Comparison of ENCODE assay signal across 24 cellular contexts in the genomic region with DNA sequence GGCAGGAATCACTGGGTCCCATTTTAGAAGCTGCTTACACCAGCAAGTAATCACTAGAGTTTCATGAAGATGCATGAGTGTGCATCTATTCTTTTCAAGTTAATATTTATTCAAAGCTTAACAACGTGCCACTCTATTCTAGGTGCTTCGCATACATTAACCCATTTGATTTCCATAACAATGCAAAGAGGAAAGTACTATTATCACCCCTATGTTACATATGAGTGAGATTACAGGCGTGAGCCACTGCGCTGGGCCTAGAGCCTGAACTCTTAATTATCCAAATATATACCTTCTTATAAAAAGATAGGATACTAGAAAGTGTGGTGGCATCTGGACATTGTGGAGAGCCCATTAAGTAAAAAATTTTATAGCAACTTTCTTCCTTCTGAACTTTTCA.
"Had no signal": no experiment of that assay in that cellular context is flagged by ENCODE, and none has a peak within 500 bp of the region (broad histone marks: within the 10 kb centered on the region; RNA-seq: fewer than 3 reads in every experiment).

No MANE protein-coding gene starts in this region.

- H3K27ac ChIP-seq: adrenal gland, breast epithelium, Peyer's patch, SJCRH30, SK-N-MC had no signal

- H3K27ac Mint-ChIP-seq: activated B cell treated with CpG ODN at 0.5 μM for 24 hours; activated CD4-positive, alpha-beta memory T cell treated with anti-CD3 and anti-CD28 coated beads for 36 hours; activated naive CD4-positive, alpha-beta T cell treated with anti-CD3 and anti-CD28 coated beads for 36 hours; activated naive CD4-positive, alpha-beta T cell treated with anti-CD3 and anti-CD28 coated beads, Interleukin-2, amount 50 U/mL, for 72 hours; activated T-helper 1 cell treated with anti-CD3 and anti-CD28 coated beads, Interleukin-12 subunit alpha, Interleukin-12 subunit beta, Interleukin-2, Interleukin-4 antibody, amounts not matched to agents 30 ng/mL and 10 ng/mL and 1 ng/mL, durations not matched to agents 14 hours and 24 hours and 36 hours had no signal

- H3K4me3 ChIP-seq: adrenal gland, body of pancreas, breast epithelium, Peyer's patch, SJCRH30, SK-N-MC had no signal

- H3K4me1 Mint-ChIP-seq: activated B cell treated with CpG ODN at 0.5 μM for 24 hours had no signal

- ATAC-seq: activated naive CD4-positive, alpha-beta T cell treated with anti-CD3 and anti-CD28 coated beads, Interleukin-2, amount 50 U/mL, for 72 hours; activated T-cell treated with anti-CD3 and anti-CD28 coated beads, Interleukin-2, amount 50 U/mL, for 4 hours; PC-3 had no signal

- H3K4me1 ChIP-seq: adrenal gland, breast epithelium, SJCRH30 had no signal

- H3K27me3 Mint-ChIP-seq: activated CD4-positive, alpha-beta memory T cell treated with anti-CD3 and anti-CD28 coated beads for 36 hours had no signal

- H3K9me3 ChIP-seq: body of pancreas, breast epithelium, Peyer's patch, SJCRH30 had no signal

- H3K9me3 Mint-ChIP-seq: activated B cell treated with CpG ODN at 0.5 μM for 24 hours; activated CD4-positive, alpha-beta memory T cell treated with anti-CD3 and anti-CD28 coated beads for 36 hours; activated naive CD4-positive, alpha-beta T cell treated with anti-CD3 and anti-CD28 coated beads for 36 hours; activated T-cell treated with anti-CD3 and anti-CD28 coated beads, Interleukin-2, amount 50 U/mL, for 4 hours; activated T-helper 1 cell treated with anti-CD3 and anti-CD28 coated beads, Interleukin-12 subunit alpha, Interleukin-12 subunit beta, Interleukin-2, Interleukin-4 antibody, amounts not matched to agents 30 ng/mL and 10 ng/mL and 1 ng/mL, durations not matched to agents 14 hours and 24 hours and 36 hours had no signal

- DNase-seq: activated B cell treated with CpG ODN at 0.5 μM for 24 hours; activated CD4-positive, alpha-beta memory T cell treated with anti-CD3 and anti-CD28 coated beads for 36 hours; activated CD4-positive, alpha-beta T cell treated with anti-CD3 and anti-CD28 coated beads for 4 hours; activated CD4-positive, alpha-beta T cell treated with anti-CD3 and anti-CD28 coated beads, Interleukin-2, amount 50 U/mL, for 1 hour; activated CD4-positive, CD25-positive, alpha-beta regulatory T cell treated with anti-CD3 and anti-CD28 coated beads, Interleukin-2, amount 50 U/mL, for 72 hours; activated CD8-positive, alpha-beta memory T cell treated with anti-CD3 and anti-CD28 coated beads, Interleukin-2, amount 50 U/mL, for 4 hours; activated gamma-delta T cell treated with Interleukin-2 at 50 U/mL for 16 hours; activated naive CD4-positive, alpha-beta T cell treated with anti-CD3 and anti-CD28 coated beads for 36 hours; activated T-cell treated with anti-CD3 and anti-CD28 coated beads for 4 hours; activated T-cell treated with anti-CD3 and anti-CD28 coated beads, Interleukin-2, amount 50 U/mL, for 4 hours; adrenal gland; body of pancreas; NCI-H1417 treated with DMSO at 0.1 percent for 48 hours; NCI-H1694 treated with DMSO at 0.1 percent for 48 hours; NCI-H345; NCI-H524 treated with DMSO at 0.1 percent for 48 hours; PC-3; Peyer's patch; SHP77; SJCRH30 had no signal

- H3K36me3 ChIP-seq: adrenal gland, breast epithelium, Peyer's patch, SJCRH30 had no signal

- H3K36me3 Mint-ChIP-seq: activated CD4-positive, alpha-beta memory T cell treated with anti-CD3 and anti-CD28 coated beads for 36 hours; activated naive CD4-positive, alpha-beta T cell treated with anti-CD3 and anti-CD28 coated beads, Interleukin-2, amount 50 U/mL, for 72 hours had no signal

- H3K4me3 Mint-ChIP-seq: activated B cell treated with CpG ODN at 0.5 μM for 24 hours; activated CD4-positive, alpha-beta memory T cell treated with anti-CD3 and anti-CD28 coated beads for 36 hours; activated naive CD4-positive, alpha-beta T cell treated with anti-CD3 and anti-CD28 coated beads for 36 hours; activated T-cell treated with anti-CD3 and anti-CD28 coated beads, Interleukin-2, amount 50 U/mL, for 4 hours; activated T-helper 1 cell treated with anti-CD3 and anti-CD28 coated beads, Interleukin-12 subunit alpha, Interleukin-12 subunit beta, Interleukin-2, Interleukin-4 antibody, amounts not matched to agents 30 ng/mL and 10 ng/mL and 1 ng/mL, durations not matched to agents 14 hours and 24 hours and 36 hours had no signal

- H3K27me3 ChIP-seq: adrenal gland, body of pancreas, breast epithelium, Peyer's patch, SJCRH30 had no signal
